9 cellular contexts compared by ENCODE assay signal in the genomic region with DNA sequence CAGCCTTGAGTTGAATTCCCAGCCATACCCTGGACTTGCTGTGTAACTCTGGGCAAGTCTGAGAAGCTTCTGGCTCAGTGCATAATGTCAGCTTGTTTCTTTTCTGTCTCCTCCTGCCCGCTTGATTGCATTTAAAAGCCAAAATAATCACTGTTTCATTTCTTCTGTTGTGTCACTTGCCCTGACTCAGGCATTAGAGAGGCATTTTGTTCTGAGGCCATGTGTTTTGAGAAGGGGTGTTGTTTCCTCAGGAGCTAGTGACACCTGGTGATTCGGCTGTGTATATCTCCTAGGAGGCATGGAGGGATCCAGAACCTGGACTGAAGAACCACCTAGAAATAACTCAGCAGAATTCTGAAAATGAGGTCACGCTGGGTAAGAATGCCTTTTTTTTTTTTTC. TPM values are rescaled to one million over a fixed set of nuclear protein-coding genes. Genes with fewer than 3 reads are reported as not detected.
DNase-seq lines count a peak whose midpoint lies in the region; ATAC-seq and TF ChIP-seq lines count a peak whose summit lies in the region.
"Had no signal": no experiment of that assay in that cellular context is flagged by ENCODE, and none has a peak within 500 bp of the region (broad histone marks: within the 10 kb centered on the region; RNA-seq: fewer than 3 reads in every experiment).

No MANE protein-coding gene starts in this region.

- peaks cover 27% of the 10 kb centered on the region for H3K36me3 Mint-ChIP-seq in mesothelial cell of epicardium

- no peak overlapping the region for H3K27ac Mint-ChIP-seq in mesothelial cell of epicardium

- no peaks in the 10 kb centered on the region for H3K4me1 ChIP-seq in HEK293 (ENCODE audit: control insufficient read depth, insufficient read depth, low read length)

- peaks cover 49 to 68% of the 10 kb centered on the region in 2 experiments for H3K36me3 ChIP-seq in HEK293 (ENCODE audit: control insufficient read depth in 2 of 2, insufficient read depth in 1 of 2, low read length in 2 of 2)

- no peaks in the 10 kb centered on the region for H3K9me3 Mint-ChIP-seq in mesothelial cell of epicardium
- H3K9me3 Mint-ChIP-seq: activated T-cell treated with anti-CD3 and anti-CD28 coated beads, Interleukin-2, amount 50 U/mL, for 4 hours had no signal

- no peaks in the 10 kb centered on the region for H3K9me3 ChIP-seq in HEK293 (ENCODE audit: control insufficient read depth, insufficient read depth, low read depth, low read length)

- POLR2A ChIA-PET in HEK293 (lab: Yijun Ruan, JAX), result interaction anchor here (0.5 to 1.8 kb wide), 4 partner anchors 11 to 531 kb away, joined by 3 to 8 read pairs (median 5); partner anchors contain the start of gene WDR73

- ATAC-seq in HG03097 (IDR thresholded peaks at IDR 0.05; ENCODE audit: low FRiP score, unreplicated experiment) (no peak), HG02870 (IDR thresholded peaks at IDR 0.05; ENCODE audit: unreplicated experiment) (no peak)
- ATAC-seq: activated T-cell treated with anti-CD3 and anti-CD28 coated beads, Interleukin-2, amount 50 U/mL, for 4 hours had no signal

- CTCF ChIA-PET in HEK293 (lab: Yijun Ruan, JAX), result interaction anchor here (0.6 to 2.3 kb wide), 8 partner anchors 9 to 399 kb away, joined by 3 to 21 read pairs (median 4); partner anchors contain the start of gene WDR73

- H3K4me3 ChIP-seq in HEK293 (ENCODE audit: low read depth, low read length) (no peak overlapping the region), fibroblast of the aortic adventitia (ENCODE audit: low read depth, low read length) (no peak overlapping the region)

- H3K27ac ChIP-seq in HEK293 (ENCODE audit: extremely low read depth, low read depth, low read length) (peak overlapping the region; percentile 29; the same call in 1 of the 2 replicates), VCaP (no peak overlapping the region)

- peaks cover 7% of the 10 kb centered on the region for H3K27me3 Mint-ChIP-seq in mesothelial cell of epicardium (ENCODE audit: low read depth)

- H3K4me1 Mint-ChIP-seq in mesothelial cell of epicardium, result peaks cover 13% of the 10 kb centered on the region

- no peak overlapping the region for H3K4me3 Mint-ChIP-seq in mesothelial cell of epicardium
- H3K4me3 Mint-ChIP-seq: activated T-cell treated with anti-CD3 and anti-CD28 coated beads, Interleukin-2, amount 50 U/mL, for 4 hours had no signal

- no peak; the same call in 1 of the 2 replicates for TF ChIP-seq CTCF in HEK293 (tag by site-specific recombination; IDR thresholded peaks at IDR 0.05)
- peak; percentile 53 for TF ChIP-seq CTCF in VCaP (conservative IDR thresholded peaks at IDR 0.05)
- no peak for TF ChIP-seq CTCF in fibroblast of the aortic adventitia (IDR thresholded peaks at IDR 0.05; ENCODE audit: insufficient read depth, low read length)
- TF ChIP-seq CTCF in mesothelial cell of epicardium (IDR thresholded peaks at IDR 0.05; ENCODE audit: unreplicated experiment), result no peak

- DNase-seq in Ammon's horn (ENCODE audit: low spot score) (peak; percentile 59), fibroblast of the aortic adventitia (ENCODE audit: low read depth) (peak; percentile 46), NCI-H1092 treated with DMSO at 0.1 percent for 48 hours (lab: John Stamatoyannopoulos, UW) (no peak), mesothelial cell of epicardium (ENCODE audit: low spot score in 2 of 2, unreplicated experiment in 2 of 2) (no peak)
- DNase-seq: activated T-cell treated with anti-CD3 and anti-CD28 coated beads, Interleukin-2, amount 50 U/mL, for 4 hours had no signal

TF ChIP-seq in HEK293, 187 proteins besides CTCF, POLR2A, EP300 and RAD21 (continues in another document):
- TF ChIP-seq PRDM1 (tag by site-specific recombination; IDR thresholded peaks at IDR 0.05) (peak; percentile 59; the same call in 1 of the 2 replicates), ZXDB (tag by site-specific recombination; IDR thresholded peaks at IDR 0.05) (no peak), ZBTB17 (tag by site-specific recombination; IDR thresholded peaks at IDR 0.05) (peak; percentile 32; the same call in 1 of the 2 replicates), ZNF350 (tag by site-specific recombination; IDR thresholded peaks at IDR 0.05) (no peak), SALL2 (tag by site-specific recombination; IDR thresholded peaks at IDR 0.05; ENCODE audit: borderline replicate concordance) (no peak), PRDM10 (tag by site-specific recombination; IDR thresholded peaks at IDR 0.05) (0 out of 2 replicates have a peak, but pooled peaks have one; percentile 23), ZNF600 (tag by site-specific recombination; IDR thresholded peaks at IDR 0.05) (0 out of 2 replicates have a peak, but pooled peaks have one; percentile 40), ZNF558 (tag by site-specific recombination; IDR thresholded peaks at IDR 0.05) (no peak), ZNF513 (tag by site-specific recombination; IDR thresholded peaks at IDR 0.05) (no peak), ZNF704 (tag by site-specific recombination; IDR thresholded peaks at IDR 0.05) (no peak)
- TF ChIP-seq, protein P1, sequence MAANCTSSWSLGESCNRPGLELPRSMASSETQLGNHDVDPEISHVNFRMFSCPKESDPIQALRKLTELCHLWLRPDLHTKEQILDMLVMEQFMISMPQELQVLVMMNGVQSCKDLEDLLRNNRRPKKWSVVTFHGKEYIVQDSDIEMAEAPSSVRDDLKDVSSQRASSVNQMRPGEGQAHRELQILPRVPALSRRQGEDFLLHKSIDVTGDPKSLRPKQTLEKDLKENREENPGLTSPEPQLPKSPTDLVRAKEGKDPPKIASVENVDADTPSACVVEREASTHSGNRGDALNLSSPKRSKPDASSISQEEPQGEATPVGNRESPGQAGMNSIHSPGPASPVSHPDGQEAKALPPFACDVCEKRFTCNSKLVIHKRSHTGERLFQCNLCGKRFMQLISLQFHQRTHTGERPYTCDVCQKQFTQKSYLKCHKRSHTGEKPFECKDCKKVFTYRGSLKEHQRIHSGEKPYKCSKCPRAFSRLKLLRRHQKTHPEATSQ (tag by site-specific recombination; IDR thresholded peaks at IDR 0.05), result no peak

RNA-seq across cellular contexts. Expression of gene WDR73, which starts 16.0 kb away (rescaled TPM):
- total RNA-seq in fibroblast of the aortic adventitia (ENCODE audit: low replicate concordance), result 26.8 and 38.0 TPM in 2 replicates
- 47.5 to 49.3 TPM (median 49.3 TPM) in 3 replicates for total RNA-seq in mesothelial cell of epicardium

RNA-seq across cellular contexts. Expression of gene NMB, which starts 19.9 kb away (rescaled TPM):
- total RNA-seq in fibroblast of the aortic adventitia (ENCODE audit: low replicate concordance) (4.1 TPM in 1 of 2 replicates, not detected in the other), mesothelial cell of epicardium (6.4 to 7.6 TPM (median 6.7 TPM) in 3 replicates)

RNA-seq across cellular contexts. Expression of gene ZSCAN2, which starts 37.3 kb away (rescaled TPM):
- total RNA-seq in fibroblast of the aortic adventitia (ENCODE audit: low replicate concordance) (5.2 and 25.5 TPM in 2 replicates), mesothelial cell of epicardium (41.7 to 45.6 TPM (median 45.1 TPM) in 3 replicates)

Comparison
In these comparisons a context has a peak if more than half of its experiments do, and no peak if none do; other contexts are left out.
1. DNase-seq: peak in Ammon's horn (single experiment) and fibroblast of the aortic adventitia (single experiment); none in NCI-H1092 treated with DMSO at 0.1 percent for 48 hours (single experiment) and mesothelial cell of epicardium (0 of 2).